Comparison of ENCODE assay signal across 24 cellular contexts in the genomic region with DNA sequence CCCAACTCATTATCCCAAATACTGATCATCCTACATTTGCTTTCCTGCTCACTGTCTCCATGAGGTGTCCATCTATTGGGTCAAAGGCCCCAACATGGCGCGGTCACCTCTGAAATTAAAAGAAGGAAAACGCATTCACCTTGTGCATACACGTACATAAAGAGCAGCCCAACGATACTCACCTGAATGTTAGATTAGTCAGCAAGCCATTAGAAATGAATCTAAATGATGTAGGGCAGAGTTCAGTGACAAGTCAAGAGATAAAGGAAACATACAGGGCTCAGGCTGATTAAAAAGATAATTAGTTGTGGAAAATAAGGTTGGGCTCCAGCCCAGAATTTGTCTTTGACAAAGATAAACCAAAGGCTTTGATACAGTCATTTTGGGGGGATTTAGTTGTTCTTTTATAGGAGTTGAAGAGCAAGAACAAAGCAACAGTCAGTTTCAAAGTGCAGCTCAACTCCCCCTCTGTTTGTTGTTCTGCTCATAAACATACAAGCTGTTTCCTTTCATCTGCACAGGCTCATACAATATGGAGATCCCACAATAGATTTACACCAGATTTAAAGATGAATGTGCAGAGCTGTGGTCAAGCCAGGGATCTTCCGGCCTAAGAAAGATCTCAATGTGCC. TPM values are rescaled to one million over a fixed set of nuclear protein-coding genes. Genes with fewer than 3 reads are reported as not detected.
"Had no signal": no experiment of that assay in that cellular context is flagged by ENCODE, and none has a peak within 500 bp of the region (broad histone marks: within the 10 kb centered on the region; RNA-seq: fewer than 3 reads in every experiment).

No MANE protein-coding gene starts in this region.

- DNase-seq: activated B cell treated with CpG ODN at 0.5 μM for 24 hours; activated CD4-positive, alpha-beta memory T cell treated with anti-CD3 and anti-CD28 coated beads, Interleukin-2, amount 10 ng/mL, durations not matched to agents 7 days and 5 days; activated CD4-positive, alpha-beta T cell treated with anti-CD3 and anti-CD28 coated beads for 4 hours; activated CD8-positive, alpha-beta memory T cell treated with anti-CD3 and anti-CD28 coated beads, Interleukin-2, amount 10 ng/mL, durations not matched to agents 7 days and 5 days; activated naive CD8-positive, alpha-beta T cell treated with anti-CD3 and anti-CD28 coated beads, Interleukin-2, amount 50 U/mL, for 24 hours; anterior cingulate cortex; brain microvascular endothelial cell; central memory CD4-positive, alpha-beta T cell; gastrocnemius medialis; head of caudate nucleus; immature natural killer cell; mesendoderm; naive thymus-derived CD4-positive, alpha-beta T cell; posterior cingulate gyrus; retina; stimulated activated CD4-positive, alpha-beta T cell treated with anti-CD3 and anti-CD28 coated beads, Interleukin-12 subunit alpha, Interleukin-12 subunit beta, amount 100 ng/mL, for 4 hours; stimulated activated CD4-positive, alpha-beta T cell treated with anti-CD3 and anti-CD28 coated beads, Interleukin-1b, Interleukin-23, amount 100 ng/mL, for 48 hours; stimulated activated CD8-positive, alpha-beta memory T cell treated with anti-CD3 and anti-CD28 coated beads, Interleukin-4, amount 100 ng/mL, for 48 hours; stimulated activated naive CD8-positive, alpha-beta T cell treated with anti-CD3 and anti-CD28 coated beads, Interleukin-15, amount 100 ng/mL, for 72 hours had no signal

- H3K4me3 Mint-ChIP-seq: activated B cell treated with CpG ODN at 0.5 μM for 24 hours; activated CD4-positive, alpha-beta memory T cell treated with anti-CD3 and anti-CD28 coated beads, Interleukin-2, amount 10 ng/mL, durations not matched to agents 7 days and 5 days; activated CD8-positive, alpha-beta memory T cell treated with anti-CD3 and anti-CD28 coated beads, Interleukin-2, amount 10 ng/mL, durations not matched to agents 7 days and 5 days; activated naive CD8-positive, alpha-beta T cell treated with anti-CD3 and anti-CD28 coated beads, Interleukin-2, amount 50 U/mL, for 24 hours; immature natural killer cell; naive thymus-derived CD4-positive, alpha-beta T cell; stimulated activated naive CD8-positive, alpha-beta T cell treated with anti-CD3 and anti-CD28 coated beads, Interleukin-15, amount 100 ng/mL, for 72 hours; T-helper 2 cell treated with Interferon-gamma antibody and Interleukin-4, amounts not matched to agents 5 μg/mL and 100 μg/mL, for 36 hours had no signal

- H3K27me3 Mint-ChIP-seq: activated B cell treated with CpG ODN at 0.5 μM for 24 hours; activated CD4-positive, alpha-beta memory T cell treated with anti-CD3 and anti-CD28 coated beads, Interleukin-2, amount 10 ng/mL, durations not matched to agents 7 days and 5 days; activated CD8-positive, alpha-beta memory T cell treated with anti-CD3 and anti-CD28 coated beads, Interleukin-2, amount 10 ng/mL, durations not matched to agents 7 days and 5 days; activated naive CD8-positive, alpha-beta T cell treated with anti-CD3 and anti-CD28 coated beads, Interleukin-2, amount 50 U/mL, for 24 hours; naive thymus-derived CD4-positive, alpha-beta T cell; stimulated activated naive CD8-positive, alpha-beta T cell treated with anti-CD3 and anti-CD28 coated beads, Interleukin-15, amount 100 ng/mL, for 72 hours had no signal

- H3K27me3 ChIP-seq: brain microvascular endothelial cell, gastrocnemius medialis, neutrophil had no signal

- H3K27ac ChIP-seq: brain microvascular endothelial cell, neutrophil had no signal

- H3K9me3 Mint-ChIP-seq: activated B cell treated with CpG ODN at 0.5 μM for 24 hours; activated CD4-positive, alpha-beta memory T cell treated with anti-CD3 and anti-CD28 coated beads, Interleukin-2, amount 10 ng/mL, durations not matched to agents 7 days and 5 days; activated naive CD8-positive, alpha-beta T cell treated with anti-CD3 and anti-CD28 coated beads, Interleukin-2, amount 50 U/mL, for 24 hours; immature natural killer cell; stimulated activated naive CD8-positive, alpha-beta T cell treated with anti-CD3 and anti-CD28 coated beads, Interleukin-15, amount 100 ng/mL, for 72 hours; T-helper 2 cell treated with Interferon-gamma antibody and Interleukin-4, amounts not matched to agents 5 μg/mL and 100 μg/mL, for 36 hours had no signal

- ATAC-seq: activated CD8-positive, alpha-beta memory T cell treated with anti-CD3 and anti-CD28 coated beads, Interleukin-2, amount 10 ng/mL, durations not matched to agents 7 days and 5 days; activated naive CD8-positive, alpha-beta T cell treated with anti-CD3 and anti-CD28 coated beads, Interleukin-2, amount 50 U/mL, for 24 hours; gastrocnemius medialis; naive thymus-derived CD4-positive, alpha-beta T cell; stimulated activated naive CD8-positive, alpha-beta T cell treated with anti-CD3 and anti-CD28 coated beads, Interleukin-15, amount 100 ng/mL, for 72 hours had no signal

- H3K4me1 Mint-ChIP-seq: activated B cell treated with CpG ODN at 0.5 μM for 24 hours; activated CD8-positive, alpha-beta memory T cell treated with anti-CD3 and anti-CD28 coated beads, Interleukin-2, amount 10 ng/mL, durations not matched to agents 7 days and 5 days; activated naive CD8-positive, alpha-beta T cell treated with anti-CD3 and anti-CD28 coated beads, Interleukin-2, amount 50 U/mL, for 24 hours; immature natural killer cell; stimulated activated naive CD8-positive, alpha-beta T cell treated with anti-CD3 and anti-CD28 coated beads, Interleukin-15, amount 100 ng/mL, for 72 hours had no signal

- H3K9me3 ChIP-seq: gastrocnemius medialis, neutrophil had no signal

- FAIRE-seq: colon, endometrium, TTC549 had no signal

- H3K4me3 ChIP-seq: gastrocnemius medialis had no signal

- H3K27ac Mint-ChIP-seq: activated B cell treated with CpG ODN at 0.5 μM for 24 hours; activated CD4-positive, alpha-beta memory T cell treated with anti-CD3 and anti-CD28 coated beads, Interleukin-2, amount 10 ng/mL, durations not matched to agents 7 days and 5 days; activated CD8-positive, alpha-beta memory T cell treated with anti-CD3 and anti-CD28 coated beads, Interleukin-2, amount 10 ng/mL, durations not matched to agents 7 days and 5 days; activated naive CD8-positive, alpha-beta T cell treated with anti-CD3 and anti-CD28 coated beads, Interleukin-2, amount 50 U/mL, for 24 hours; stimulated activated naive CD8-positive, alpha-beta T cell treated with anti-CD3 and anti-CD28 coated beads, Interleukin-15, amount 100 ng/mL, for 72 hours; T-helper 2 cell treated with Interferon-gamma antibody and Interleukin-4, amounts not matched to agents 5 μg/mL and 100 μg/mL, for 36 hours had no signal

RNA-seq across cellular contexts. Expression of a gene that starts 21.1 kb away (rescaled TPM):
- total RNA-seq: activated B cell treated with CpG ODN at 0.5 μM for 24 hours; activated CD4-positive, alpha-beta memory T cell treated with anti-CD3 and anti-CD28 coated beads, Interleukin-2, amount 10 ng/mL, durations not matched to agents 7 days and 5 days; naive thymus-derived CD4-positive, alpha-beta T cell had no signal
- polyA plus RNA-seq: immature natural killer cell; naive thymus-derived CD4-positive, alpha-beta T cell had no signal
